ENCODE assay signal across 1 cellular context in genomic region chr15:31439328-31439727, GRCh38.
TF ChIP-seq lines count a peak whose summit lies in the region.

No MANE protein-coding gene starts in this region.

TF ChIP-seq in K562, 482 proteins besides CTCF, POLR2A, EP300 and RAD21 (continued from another document):
- no peak for TF ChIP-seq THAP12 (CRISPR knock-in tag; IDR thresholded peaks at IDR 0.05)
- TF ChIP-seq ZNF12 (CRISPR knock-in tag; IDR thresholded peaks at IDR 0.05): no peak
- 0 out of 2 replicates have a peak, but pooled peaks have one; percentile 29 for TF ChIP-seq DEAF1 (CRISPR knock-in tag; IDR thresholded peaks at IDR 0.05)
- no peak for TF ChIP-seq FOXK2 (conservative IDR thresholded peaks at IDR 0.05 in 1 of 2, IDR thresholded peaks at IDR 0.05 in 1 of 2; ENCODE audit: low read depth in 2 of 2)
- TF ChIP-seq SMC3 (conservative IDR thresholded peaks at IDR 0.05; ENCODE audit: insufficient read depth, low read depth, low read length): peak; percentile 41; the same call in 1 of the 2 replicates
- no peak for TF ChIP-seq ZNF740 (CRISPR knock-in tag; IDR thresholded peaks at IDR 0.05)
- no peak for TF ChIP-seq ZNF740 (tag; IDR thresholded peaks at IDR 0.05)
- TF ChIP-seq E2F6 (IDR thresholded peaks at IDR 0.05; ENCODE audit: borderline replicate concordance in 1 of 2, extremely low read depth in 1 of 2, insufficient read depth in 1 of 2, insufficient read length in 1 of 2, low read depth in 1 of 2, low read length in 1 of 2, poor library complexity in 1 of 2, severe bottlenecking in 1 of 2): peak; percentile 13 to 20
